In the genomic region with DNA sequence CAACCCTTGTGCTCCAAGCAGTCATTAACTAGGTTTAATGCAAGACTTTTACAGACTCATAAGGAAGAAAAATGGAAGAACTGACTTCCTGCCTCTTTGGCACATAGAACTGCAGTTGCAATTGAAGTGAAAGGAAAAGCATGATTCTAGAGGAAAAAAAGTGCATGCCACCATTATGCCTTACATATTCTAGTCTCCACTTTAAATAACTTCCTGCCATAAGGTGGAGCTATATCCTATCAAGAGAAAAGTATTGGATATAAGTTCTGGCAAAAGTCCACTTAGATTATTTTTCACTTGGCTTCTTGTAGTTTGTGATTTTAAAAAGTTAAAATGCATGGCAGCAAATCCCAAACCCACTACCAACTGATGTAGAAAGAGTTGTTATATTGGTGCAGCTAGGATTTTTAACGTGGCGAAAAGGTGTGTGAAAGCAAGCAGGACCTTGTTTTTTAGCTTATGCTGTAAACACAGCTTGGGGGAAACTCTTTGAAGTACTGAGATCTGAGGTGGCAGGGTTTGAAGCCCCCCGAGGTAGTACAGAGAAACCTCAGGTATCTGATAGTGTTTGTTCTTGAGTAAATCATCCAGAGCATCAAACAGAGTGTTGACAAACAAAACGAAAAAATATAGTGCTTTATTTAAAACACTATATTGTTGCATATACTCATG, we compare ENCODE assay signal across 9 cellular contexts.
DNase-seq lines count a peak whose midpoint lies in the region; ATAC-seq and TF ChIP-seq lines count a peak whose summit lies in the region.
"Had no signal": no experiment of that assay in that cellular context is flagged by ENCODE, and none has a peak within 500 bp of the region (broad histone marks: within the 10 kb centered on the region; RNA-seq: fewer than 3 reads in every experiment).

No MANE protein-coding gene starts in this region.

- intact Hi-C loops in Right ventricle myocardium superior (cut with DNase I): loop anchor here (5.0 kb wide), 1 partner anchor 298 kb away; no protein-coding TSS in a partner anchor
- intact Hi-C loops in left ventricle myocardium superior (cut with micrococcal nuclease): loop anchor here (1.0 kb wide), 1 partner anchor 297 kb away; no protein-coding TSS in a partner anchor
- intact Hi-C loops in PC-9 (cut with micrococcal nuclease; ENCODE audit: unreplicated experiment): no loop called here

- TF ChIP-seq CTCF in PC-9 (conservative IDR thresholded peaks at IDR 0.05) (peak; percentile 43; the same call in 1 of the 2 replicates), fibroblast of pulmonary artery (IDR thresholded peaks at IDR 0.05; ENCODE audit: low read length, missing control alignments) (peak; percentile 22), GM13976 (IDR thresholded peaks at IDR 0.05; ENCODE audit: borderline replicate concordance, control extremely low read depth, extremely low read depth, insufficient read depth, missing control alignments) (no peak)

- CTCF ChIA-PET in PC-9 (lab: Charles Lee): interaction anchor here (0.6 kb wide), 1 partner anchor 592 kb away, joined by 3 read pairs; no protein-coding TSS in a partner anchor

- DNase-seq in Right ventricle myocardium superior (no peak), left ventricle myocardium superior (no peak), PC-9 (no peak), fibroblast of pulmonary artery (ENCODE audit: low read depth) (peak; percentile 42), stromal cell of bone marrow (ENCODE audit: low read depth) (peak; percentile 18), GM13976 (ENCODE audit: low spot score) (no peak)
- DNase-seq in stimulated activated CD4-positive, alpha-beta T cell treated with anti-CD3 and anti-CD28 coated beads, Interleukin-4, amount 100 ng/mL, for 24 hours: no peak

- BruUV-seq in PC-9 (replicated peaks; lab: Mats Ljungman, UMichigan): no TSS peak

- H3K9me3 ChIP-seq in PC-9 (ENCODE audit: insufficient read depth, low read depth): 0 out of 2 replicates have a peak, but pooled peaks cover 3% of the 10 kb centered on the region
- H3K9me3 ChIP-seq: Caco-2 had no signal

- no peaks in the 10 kb centered on the region for H4K20me1 ChIP-seq in PC-9 (ENCODE audit: insufficient read depth)

- H3K27me3 ChIP-seq in PC-9 (ENCODE audit: insufficient read depth, low read depth): no peaks in the 10 kb centered on the region

- no peak overlapping the region for H3K4me3 ChIP-seq in PC-9
- H3K4me3 ChIP-seq in fibroblast of pulmonary artery (replicated peaks; ENCODE audit: low read depth, low read length): no peak overlapping the region

- ATAC-seq in Right ventricle myocardium superior (ENCODE audit: poor library complexity) (peak; percentile 63), left ventricle myocardium superior (no peak), HG03097 (IDR thresholded peaks at IDR 0.05; ENCODE audit: low FRiP score, unreplicated experiment) (no peak)

- no peak overlapping the region for H3K4me2 ChIP-seq in PC-9

- in situ Hi-C loops in GM13976 (cut with MboI; ENCODE audit: low sequenced_read_pairs, unreplicated experiment): no loop called here

- peaks cover 7% of the 10 kb centered on the region for H3K4me1 ChIP-seq in PC-9 (replicated peaks; ENCODE audit: insufficient read depth)
- H3K4me1 ChIP-seq: Caco-2 had no signal

- H3K9me2 ChIP-seq in PC-9 (ENCODE audit: insufficient read depth): no peaks in the 10 kb centered on the region

- H3K36me3 ChIP-seq in PC-9 (ENCODE audit: low read depth): no peaks in the 10 kb centered on the region

- H2AFZ ChIP-seq in PC-9: no peak overlapping the region

- H3K79me2 ChIP-seq in PC-9 (ENCODE audit: low read depth): no peaks in the 10 kb centered on the region

- H3K27ac ChIP-seq in PC-9: no peak overlapping the region

- H3F3A ChIP-seq in PC-9 (ENCODE audit: insufficient read depth, low read depth): no peaks in the 10 kb centered on the region

- POLR2A ChIA-PET in PC-9 (lab: Charles Lee; ENCODE audit: unreplicated experiment): no interaction called here

Comparison
In these comparisons a context has a peak if more than half of its experiments do, and no peak if none do; other contexts are left out.
1. DNase-seq: peak in fibroblast of pulmonary artery (single experiment) and stromal cell of bone marrow (single experiment); none in Right ventricle myocardium superior (single experiment), left ventricle myocardium superior (single experiment), PC-9 (0 of 2), stimulated activated CD4-positive, alpha-beta T cell treated with anti-CD3 and anti-CD28 coated beads, Interleukin-4, amount 100 ng/mL, for 24 hours (single experiment) and GM13976 (single experiment).